ENCODE assay signal across 8 cellular contexts in genomic region chr3:30606301-30607031, GRCh38. TPM values are rescaled to one million over a fixed set of nuclear protein-coding genes. Genes with fewer than 3 reads are reported as not detected.
DNase-seq lines count a peak whose midpoint lies in the region; ATAC-seq and TF ChIP-seq lines count a peak whose summit lies in the region.

Gene TGFBR2, plus strand, starts transcription at chr3:30606601. Its CDS starts 283 bp downstream, at chr3:30606884.

- WGBS in aorta, 2 donors: 0 to 1% methylated on average over 30 to 71 of the region's 71 CpGs

- H3K9me3 ChIP-seq in ascending aorta (no peaks in the 10 kb centered on the region), aorta (ENCODE audit: control insufficient read depth, low read length) (no peaks in the 10 kb centered on the region)

- H3K27ac ChIP-seq in ascending aorta (peak within 1 kb of the TSS; percentile 98), aorta (ENCODE audit: low read depth in 1 of 2, low read length in 2 of 2) (peak within 1 kb of the TSS; percentile 70 to 88)

- H3K36me3 ChIP-seq in ascending aorta (no peaks in the 10 kb centered on the region), aorta (ENCODE audit: control insufficient read depth in 1 of 2, insufficient read depth in 2 of 2, low read length in 1 of 2) (no peaks in the 10 kb centered on the region)

- peak in 1 of 3 experiments; percentile 41 for TF ChIP-seq CTCF in ascending aorta (IDR thresholded peaks at IDR 0.05)

- H3K27me3 ChIP-seq in ascending aorta (no peaks in the 10 kb centered on the region), aorta (ENCODE audit: control insufficient read depth in 1 of 2, insufficient read depth in 2 of 2, low read length in 1 of 2) (no peaks in the 10 kb centered on the region)

- H3K4me3 ChIP-seq in ascending aorta: peak within 1 kb of the TSS; percentile 90 to 93
- H3K4me3 ChIP-seq in aorta (ENCODE audit: low read length in 2 of 2): peak within 1 kb of the TSS; percentile 62 to 85

- intact Hi-C loops in ascending aorta (cut with DNase I): loop anchor here (2.0 to 5.0 kb wide), 7 partner anchors 52 to 264 kb away; no protein-coding TSS in a partner anchor
- intact Hi-C loops in aorta (cut with DNase I): loop anchor here (5.0 to 10.0 kb wide), 5 partner anchors 56 to 164 kb away; no protein-coding TSS in a partner anchor

- ATAC-seq in aorta (ENCODE audit: low FRiP score): peak; percentile 96

- DNase-seq in GF-D8 (lab: John Stamatoyannopoulos, UW): peak; percentile 89
- DNase-seq in H4 (ENCODE audit: low spot score): peak; percentile 94
- DNase-seq in LoVo (ENCODE audit: low spot score): peak; percentile 97
- peak; percentile 61 for DNase-seq in T-helper 22 cell (ENCODE audit: low read depth)
- DNase-seq in ascending aorta (ENCODE audit: low spot score in 2 of 2): peak; percentile 85 to 97
- DNase-seq in hepatic stellate cell (ENCODE audit: low spot score): peak; percentile 91
- peak; percentile 98 for DNase-seq in renal cortical epithelial cell (ENCODE audit: low read depth)
- peak; percentile 98 for DNase-seq in aorta

- peaks cover 0 to 11% of the 10 kb centered on the region in 2 donors for H3K4me1 ChIP-seq in ascending aorta
- H3K4me1 ChIP-seq in aorta (ENCODE audit: control insufficient read depth in 1 of 2, insufficient read depth in 2 of 2, low read length in 2 of 2): peaks cover 1 to 6% of the 10 kb centered on the region in 2 donors

RNA-seq across cellular contexts. Expression of gene TGFBR2, which starts in this region (rescaled TPM):
- total RNA-seq in H4 (2014; rRNA removed; shearing (Covaris generic)): 9.0 and 13.4 TPM in 2 replicates
- total RNA-seq in ascending aorta: 343 TPM
- 63.4 and 258 TPM in 2 replicates for total RNA-seq in renal cortical epithelial cell
- 100 to 1,000 TPM; 279 to 303 TPM for total RNA-seq in aorta
- 100 to 1,000 TPM in 1 of 2 donors, 10 to 100 TPM in 1; 57.3 to 153 TPM for polyA plus RNA-seq in aorta

Comparison
In these comparisons a context has a peak if more than half of its experiments do, and no peak if none do; other contexts are left out.
1. Peak in every context shown above with its lines: DNase-seq, ATAC-seq, H3K4me3 ChIP-seq and H3K27ac ChIP-seq.